1 cellular context compared by ENCODE assay signal in the genomic region with DNA sequence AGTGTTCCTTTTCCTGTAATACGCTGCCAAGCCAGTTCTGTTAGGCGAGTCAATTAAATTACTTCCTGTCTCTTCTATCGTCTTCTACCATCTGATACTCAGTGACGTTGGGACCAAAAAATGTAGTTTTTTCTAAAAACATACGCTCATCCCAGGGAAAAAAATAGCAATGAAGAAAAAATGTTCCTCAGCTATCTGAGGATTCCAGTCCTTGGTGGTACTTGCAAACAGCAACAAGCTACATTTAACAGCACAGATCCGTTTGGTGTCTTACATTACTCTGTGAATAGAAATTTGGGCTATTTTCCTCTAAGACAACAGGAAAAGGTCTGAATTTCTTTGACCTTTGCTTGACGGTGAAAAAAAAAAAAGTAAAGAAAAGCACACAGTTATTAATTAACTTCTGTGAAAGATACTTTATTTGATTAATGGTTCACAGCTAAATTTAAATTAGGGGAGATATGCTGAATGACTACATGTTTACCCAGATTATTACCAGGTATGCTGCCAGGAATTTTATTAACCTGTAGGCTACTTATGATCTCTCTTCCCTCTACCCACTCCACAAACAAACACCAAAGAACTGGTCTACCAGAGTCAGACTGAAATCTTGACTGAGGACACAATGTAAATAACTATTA.
TF ChIP-seq lines count a peak whose summit lies in the region.

No MANE protein-coding gene starts in this region.

TF ChIP-seq in GM23338, 12 proteins besides CTCF, POLR2A, EP300 and RAD21 (continued from another document):
- TF ChIP-seq, protein P1, sequence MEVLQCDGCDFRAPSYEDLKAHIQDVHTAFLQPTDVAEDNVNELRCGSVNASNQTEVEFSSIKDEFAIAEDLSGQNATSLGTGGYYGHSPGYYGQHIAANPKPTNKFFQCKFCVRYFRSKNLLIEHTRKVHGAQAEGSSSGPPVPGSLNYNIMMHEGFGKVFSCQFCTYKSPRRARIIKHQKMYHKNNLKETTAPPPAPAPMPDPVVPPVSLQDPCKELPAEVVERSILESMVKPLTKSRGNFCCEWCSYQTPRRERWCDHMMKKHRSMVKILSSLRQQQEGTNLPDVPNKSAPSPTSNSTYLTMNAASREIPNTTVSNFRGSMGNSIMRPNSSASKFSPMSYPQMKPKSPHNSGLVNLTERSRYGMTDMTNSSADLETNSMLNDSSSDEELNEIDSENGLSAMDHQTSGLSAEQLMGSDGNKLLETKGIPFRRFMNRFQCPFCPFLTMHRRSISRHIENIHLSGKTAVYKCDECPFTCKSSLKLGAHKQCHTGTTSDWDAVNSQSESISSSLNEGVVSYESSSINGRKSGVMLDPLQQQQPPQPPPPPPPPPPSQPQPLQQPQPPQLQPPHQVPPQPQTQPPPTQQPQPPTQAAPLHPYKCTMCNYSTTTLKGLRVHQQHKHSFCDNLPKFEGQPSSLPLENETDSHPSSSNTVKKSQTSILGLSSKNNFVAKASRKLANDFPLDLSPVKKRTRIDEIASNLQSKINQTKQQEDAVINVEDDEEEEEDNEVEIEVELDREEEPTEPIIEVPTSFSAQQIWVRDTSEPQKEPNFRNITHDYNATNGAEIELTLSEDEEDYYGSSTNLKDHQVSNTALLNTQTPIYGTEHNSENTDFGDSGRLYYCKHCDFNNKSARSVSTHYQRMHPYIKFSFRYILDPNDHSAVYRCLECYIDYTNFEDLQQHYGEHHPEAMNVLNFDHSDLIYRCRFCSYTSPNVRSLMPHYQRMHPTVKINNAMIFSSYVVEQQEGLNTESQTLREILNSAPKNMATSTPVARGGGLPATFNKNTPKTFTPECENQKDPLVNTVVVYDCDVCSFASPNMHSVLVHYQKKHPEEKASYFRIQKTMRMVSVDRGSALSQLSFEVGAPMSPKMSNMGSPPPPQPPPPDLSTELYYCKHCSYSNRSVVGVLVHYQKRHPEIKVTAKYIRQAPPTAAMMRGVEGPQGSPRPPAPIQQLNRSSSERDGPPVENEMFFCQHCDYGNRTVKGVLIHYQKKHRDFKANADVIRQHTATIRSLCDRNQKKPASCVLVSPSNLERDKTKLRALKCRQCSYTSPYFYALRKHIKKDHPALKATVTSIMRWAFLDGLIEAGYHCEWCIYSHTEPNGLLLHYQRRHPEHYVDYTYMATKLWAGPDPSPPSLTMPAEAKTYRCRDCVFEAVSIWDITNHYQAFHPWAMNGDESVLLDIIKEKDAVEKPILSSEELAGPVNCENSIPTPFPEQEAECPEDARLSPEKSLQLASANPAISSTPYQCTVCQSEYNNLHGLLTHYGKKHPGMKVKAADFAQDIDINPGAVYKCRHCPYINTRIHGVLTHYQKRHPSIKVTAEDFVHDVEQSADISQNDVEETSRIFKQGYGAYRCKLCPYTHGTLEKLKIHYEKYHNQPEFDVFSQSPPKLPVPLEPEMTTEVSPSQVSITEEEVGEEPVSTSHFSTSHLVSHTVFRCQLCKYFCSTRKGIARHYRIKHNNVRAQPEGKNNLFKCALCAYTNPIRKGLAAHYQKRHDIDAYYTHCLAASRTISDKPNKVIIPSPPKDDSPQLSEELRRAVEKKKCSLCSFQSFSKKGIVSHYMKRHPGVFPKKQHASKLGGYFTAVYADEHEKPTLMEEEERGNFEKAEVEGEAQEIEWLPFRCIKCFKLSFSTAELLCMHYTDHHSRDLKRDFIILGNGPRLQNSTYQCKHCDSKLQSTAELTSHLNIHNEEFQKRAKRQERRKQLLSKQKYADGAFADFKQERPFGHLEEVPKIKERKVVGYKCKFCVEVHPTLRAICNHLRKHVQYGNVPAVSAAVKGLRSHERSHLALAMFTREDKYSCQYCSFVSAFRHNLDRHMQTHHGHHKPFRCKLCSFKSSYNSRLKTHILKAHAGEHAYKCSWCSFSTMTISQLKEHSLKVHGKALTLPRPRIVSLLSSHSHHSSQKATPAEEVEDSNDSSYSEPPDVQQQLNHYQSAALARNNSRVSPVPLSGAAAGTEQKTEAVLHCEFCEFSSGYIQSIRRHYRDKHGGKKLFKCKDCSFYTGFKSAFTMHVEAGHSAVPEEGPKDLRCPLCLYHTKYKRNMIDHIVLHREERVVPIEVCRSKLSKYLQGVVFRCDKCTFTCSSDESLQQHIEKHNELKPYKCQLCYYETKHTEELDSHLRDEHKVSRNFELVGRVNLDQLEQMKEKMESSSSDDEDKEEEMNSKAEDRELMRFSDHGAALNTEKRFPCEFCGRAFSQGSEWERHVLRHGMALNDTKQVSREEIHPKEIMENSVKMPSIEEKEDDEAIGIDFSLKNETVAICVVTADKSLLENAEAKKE (CRISPR knock-in tag; IDR thresholded peaks at IDR 0.05), result no peak
- TF ChIP-seq CREB1 (CRISPR knock-in tag; IDR thresholded peaks at IDR 0.05; ENCODE audit: low read depth), result no peak
- TF ChIP-seq NANOG (IDR thresholded peaks at IDR 0.05; ENCODE audit: borderline replicate concordance), result no peak
- TF ChIP-seq, protein P2, sequence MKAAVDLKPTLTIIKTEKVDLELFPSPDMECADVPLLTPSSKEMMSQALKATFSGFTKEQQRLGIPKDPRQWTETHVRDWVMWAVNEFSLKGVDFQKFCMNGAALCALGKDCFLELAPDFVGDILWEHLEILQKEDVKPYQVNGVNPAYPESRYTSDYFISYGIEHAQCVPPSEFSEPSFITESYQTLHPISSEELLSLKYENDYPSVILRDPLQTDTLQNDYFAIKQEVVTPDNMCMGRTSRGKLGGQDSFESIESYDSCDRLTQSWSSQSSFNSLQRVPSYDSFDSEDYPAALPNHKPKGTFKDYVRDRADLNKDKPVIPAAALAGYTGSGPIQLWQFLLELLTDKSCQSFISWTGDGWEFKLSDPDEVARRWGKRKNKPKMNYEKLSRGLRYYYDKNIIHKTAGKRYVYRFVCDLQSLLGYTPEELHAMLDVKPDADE (IDR thresholded peaks at IDR 0.05), result no peak
